In genomic region chr10:10092581-10092980, GRCh38 we compare ENCODE assay signal across 13 cellular contexts.
DNase-seq lines count a peak whose midpoint lies in the region; ATAC-seq and TF ChIP-seq lines count a peak whose summit lies in the region.
"Had no signal": no experiment of that assay in that cellular context is flagged by ENCODE, and none has a peak within 500 bp of the region (broad histone marks: within the 10 kb centered on the region; RNA-seq: fewer than 3 reads in every experiment).

No MANE protein-coding gene starts in this region.

- no peak for ATAC-seq in GM18907 (IDR thresholded peaks at IDR 0.05; ENCODE audit: unreplicated experiment)

- H3K4me3 Mint-ChIP-seq in chondrocyte (ENCODE audit: unreplicated experiment), result no peak overlapping the region

- DNase-seq in DMS53 (lab: John Stamatoyannopoulos, UW), result peak; percentile 19
- DNase-seq in DMS53 treated with DMSO at 0.1 percent for 48 hours (lab: John Stamatoyannopoulos, UW; ENCODE audit: unreplicated experiment), result no peak
- no peak for DNase-seq in chondrocyte (ENCODE audit: low spot score)
- DNase-seq in kidney epithelial cell (ENCODE audit: low read depth), result peak; percentile 10
- DNase-seq in stromal cell of bone marrow (ENCODE audit: low read depth), result peak; percentile 31
- DNase-seq in NCI-H146 (lab: John Stamatoyannopoulos, UW), result no peak
- no peak for DNase-seq in NCI-H2029 (lab: John Stamatoyannopoulos, UW)
- DNase-seq: activated CD8-positive, alpha-beta memory T cell treated with anti-CD3 and anti-CD28 coated beads, Interleukin-2, amount 50 U/mL, for 48 hours; SIG-M5; WERI-Rb-1 had no signal

- H3K9me3 Mint-ChIP-seq in chondrocyte (ENCODE audit: low read depth), result no peaks in the 10 kb centered on the region

- peaks cover 18% of the 10 kb centered on the region for H3K4me1 Mint-ChIP-seq in chondrocyte (ENCODE audit: low read depth)

- no peaks in the 10 kb centered on the region for H3K27me3 ChIP-seq in kidney epithelial cell (ENCODE audit: control insufficient read depth, insufficient read depth, low read length)
- H3K27me3 ChIP-seq: esophagus muscularis mucosa had no signal

- H3K4me3 ChIP-seq in kidney epithelial cell (ENCODE audit: low read depth, low read length), result no peak overlapping the region
- H3K4me3 ChIP-seq: esophagus muscularis mucosa had no signal

- peak overlapping the region; percentile 81 for H3K27ac Mint-ChIP-seq in chondrocyte (ENCODE audit: unreplicated experiment)
- H3K27ac Mint-ChIP-seq: progenitor cell of endocrine pancreas had no signal

- no peaks in the 10 kb centered on the region for H3K36me3 ChIP-seq in kidney epithelial cell (ENCODE audit: control insufficient read depth, insufficient read depth, low read length)
- H3K36me3 ChIP-seq: esophagus muscularis mucosa, WERI-Rb-1 had no signal

- H3K27me3 Mint-ChIP-seq in chondrocyte (ENCODE audit: low read depth), result no peaks in the 10 kb centered on the region
- H3K27me3 Mint-ChIP-seq: progenitor cell of endocrine pancreas had no signal

- H3K36me3 Mint-ChIP-seq in chondrocyte (ENCODE audit: low read depth), result no peaks in the 10 kb centered on the region

- TF ChIP-seq CTCF in chondrocyte (IDR thresholded peaks at IDR 0.05), result no peak
- no peak for TF ChIP-seq CTCF in kidney epithelial cell (IDR thresholded peaks at IDR 0.05; ENCODE audit: insufficient read depth, low read length, poor library complexity, severe bottlenecking)

Comparison
In these comparisons a context has a peak if more than half of its experiments do, and no peak if none do; other contexts are left out.
1. DNase-seq: peak in DMS53 (single experiment), kidney epithelial cell (single experiment) and stromal cell of bone marrow (single experiment); none in DMS53 treated with DMSO at 0.1 percent for 48 hours (single experiment), chondrocyte (single experiment), NCI-H146 (single experiment) and NCI-H2029 (single experiment).